ENCODE assay signal across 1 cellular context in genomic region chr3:55514962-55515361, GRCh38.
TF ChIP-seq lines count a peak whose summit lies in the region.

No MANE protein-coding gene starts in this region.

TF ChIP-seq in HepG2, 621 proteins besides CTCF, POLR2A, EP300 and RAD21:
- TF ChIP-seq ATF7 (IDR thresholded peaks at IDR 0.05) (peak; percentile 70; the same call in 1 of the 2 replicates), ATF7 (CRISPR knock-in tag; IDR thresholded peaks at IDR 0.05) (no peak), ZNF746 (CRISPR knock-in tag; IDR thresholded peaks at IDR 0.05) (no peak), CREB1 (IDR thresholded peaks at IDR 0.05) (peak; percentile 77), CREB1 (CRISPR knock-in tag; IDR thresholded peaks at IDR 0.05) (no peak), ATF1 (CRISPR knock-in tag; IDR thresholded peaks at IDR 0.05) (no peak)
